ENCODE assay signal across 8 cellular contexts in genomic region chr10:84329094-84329611, GRCh38. TPM values are rescaled to one million over a fixed set of nuclear protein-coding genes. Genes with fewer than 3 reads are reported as not detected.
DNase-seq lines count a peak whose midpoint lies in the region; ATAC-seq, FAIRE-seq and TF ChIP-seq lines count a peak whose summit lies in the region.

No MANE protein-coding gene starts in this region.

- H3K27me3 Mint-ChIP-seq in osteocyte (ENCODE audit: unreplicated experiment), result no peaks in the 10 kb centered on the region

- peak; percentile 79 for FAIRE-seq in H54 (lab: Jason Lieb, UNC)

- H3K36me3 Mint-ChIP-seq in osteocyte (ENCODE audit: unreplicated experiment), result no peaks in the 10 kb centered on the region

- H3K27me3 ChIP-seq in GM06990 (replicated peaks; ENCODE audit: control insufficient read depth, insufficient read depth, low read length), result no peaks in the 10 kb centered on the region; the same call in none of the 2 replicates
- H3K27me3 ChIP-seq in upper lobe of right lung, result no peaks in the 10 kb centered on the region

- no peak for ATAC-seq in upper lobe of right lung

- TF ChIP-seq POLR2A in H54 (IDR thresholded peaks at IDR 0.05; ENCODE audit: low read depth, low read length), result no peak

- H3K4me1 Mint-ChIP-seq in osteocyte (ENCODE audit: unreplicated experiment), result peaks cover 34% of the 10 kb centered on the region

- peak overlapping the region; percentile 94 for H3K27ac Mint-ChIP-seq in osteocyte (ENCODE audit: unreplicated experiment)

- H3K9me3 Mint-ChIP-seq in osteocyte (ENCODE audit: unreplicated experiment), result no peaks in the 10 kb centered on the region

- H3K4me3 ChIP-seq in GM06990 (replicated peaks; ENCODE audit: low read depth, low read length) (peak overlapping the region; percentile 59), epithelial cell of proximal tubule (ENCODE audit: low read depth, low read length) (peak overlapping the region; percentile 65), upper lobe of right lung (peak overlapping the region; percentile 75)

- peak overlapping the region; percentile 91 for H3K4me3 Mint-ChIP-seq in osteocyte (ENCODE audit: unreplicated experiment)

- no peaks in the 10 kb centered on the region for H3K9me3 ChIP-seq in upper lobe of right lung

- H3K36me3 ChIP-seq in GM06990 (ENCODE audit: control insufficient read depth, insufficient read depth, low read length), result no peaks in the 10 kb centered on the region
- no peaks in the 10 kb centered on the region for H3K36me3 ChIP-seq in upper lobe of right lung

- H3K27ac ChIP-seq in upper lobe of right lung, result peak overlapping the region; percentile 91

- no peak for TF ChIP-seq CTCF in GM06990 (IDR thresholded peaks at IDR 0.05; ENCODE audit: insufficient read depth, low read length, poor library complexity, severe bottlenecking)
- no peak for TF ChIP-seq CTCF in epithelial cell of proximal tubule (conservative IDR thresholded peaks at IDR 0.05; ENCODE audit: low read depth, low read length)
- no peak for TF ChIP-seq CTCF in osteocyte (IDR thresholded peaks at IDR 0.05)
- no peak for TF ChIP-seq CTCF in upper lobe of right lung (IDR thresholded peaks at IDR 0.05)

- peaks cover 24% of the 10 kb centered on the region for H3K4me1 ChIP-seq in upper lobe of right lung

- intact Hi-C loops in upper lobe of right lung (cut with DNase I), result no loop called here

- no peak for DNase-seq in GM06990 (ENCODE audit: extremely low read depth, insufficient read length)
- no peak for DNase-seq in H54 (ENCODE audit: insufficient read length, low spot score)
- peak; percentile 57 for DNase-seq in NCI-H146 (lab: John Stamatoyannopoulos, UW)
- peak; percentile 39 for DNase-seq in activated CD8-positive, alpha-beta memory T cell treated with anti-CD3 and anti-CD28 coated beads, Interleukin-2, amount 50 U/mL, for 24 hours (ENCODE audit: extremely low read depth)
- no peak for DNase-seq in epithelial cell of proximal tubule (ENCODE audit: low read depth)
- no peak for DNase-seq in osteocyte (ENCODE audit: extremely low spot score, unreplicated experiment)
- DNase-seq in upper lobe of right lung, result no peak
- no peak for DNase-seq in NCI-H187 (lab: John Stamatoyannopoulos, UW)

RNA-seq across cellular contexts. Expression of gene CCSER2, which starts 0.8 kb away (rescaled TPM):
- 8.8 and 12.5 TPM in 2 replicates for total RNA-seq in epithelial cell of proximal tubule
- 66.8 and 70.3 TPM in 2 replicates for total RNA-seq in osteocyte
- total RNA-seq in upper lobe of right lung, result 74.4 TPM

Comparison
In these comparisons a context has a peak if more than half of its experiments do, and no peak if none do; other contexts are left out.
1. DNase-seq: peak in NCI-H146 (single experiment) and activated CD8-positive, alpha-beta memory T cell treated with anti-CD3 and anti-CD28 coated beads, Interleukin-2, amount 50 U/mL, for 24 hours (single experiment); none in GM06990 (single experiment), H54 (single experiment), epithelial cell of proximal tubule (single experiment), osteocyte (single experiment), upper lobe of right lung (single experiment) and NCI-H187 (0 of 2).
2. Peak in every context shown above with its lines, with median percentiles within 50 percentile points of each other: H3K4me3 ChIP-seq.